19 cellular contexts compared by ENCODE assay signal in the genomic region with DNA sequence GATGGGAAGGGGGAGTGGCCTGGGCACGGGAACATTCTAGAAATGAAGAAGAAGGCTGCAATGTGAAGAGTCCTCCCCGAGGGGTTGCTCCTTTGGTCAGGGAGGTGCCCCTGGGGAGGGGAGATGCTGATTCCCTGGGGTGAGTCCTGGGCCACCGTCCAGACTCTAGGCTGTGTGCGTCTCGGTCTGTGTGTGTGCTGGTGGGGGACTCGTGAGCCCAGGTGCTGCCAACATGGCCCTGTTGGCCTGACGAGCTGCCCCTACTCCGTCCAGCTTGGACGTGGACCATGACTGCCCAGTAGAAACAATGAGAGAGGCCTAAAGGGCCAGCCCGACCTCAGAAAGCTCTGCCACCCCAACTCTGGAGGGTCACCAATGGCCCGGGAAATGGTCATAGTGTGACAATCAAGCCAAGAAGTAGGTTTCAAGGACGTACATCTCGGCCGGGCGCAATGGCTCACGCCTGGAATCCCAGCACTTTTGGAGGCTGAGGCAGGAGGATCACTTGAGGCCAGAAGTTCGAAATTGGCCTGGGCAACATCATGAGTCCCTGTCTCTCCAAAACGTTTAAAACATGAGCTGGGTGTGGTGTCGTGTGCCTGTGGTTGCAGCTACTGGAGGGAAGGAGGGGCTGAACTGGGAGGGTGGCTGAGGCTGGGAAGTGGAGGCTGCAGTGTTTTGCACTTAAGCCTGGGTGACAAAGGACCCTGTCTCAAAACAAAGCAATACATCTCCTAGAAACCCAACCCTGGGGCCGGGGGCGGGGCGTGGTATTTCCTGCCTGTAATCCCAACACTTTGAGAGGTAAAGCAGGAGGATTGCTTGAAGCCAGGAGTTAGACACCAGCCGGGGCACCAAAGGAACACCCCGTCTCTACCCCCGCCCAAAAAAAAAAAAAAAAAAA. TPM values are rescaled to one million over a fixed set of nuclear protein-coding genes. Genes with fewer than 3 reads are reported as not detected.
DNase-seq lines count a peak whose midpoint lies in the region; ATAC-seq and TF ChIP-seq lines count a peak whose summit lies in the region.
"Had no signal": no experiment of that assay in that cellular context is flagged by ENCODE, and none has a peak within 500 bp of the region (broad histone marks: within the 10 kb centered on the region; RNA-seq: fewer than 3 reads in every experiment).

No MANE protein-coding gene starts in this region.

- no peak for TF ChIP-seq CTCF in glutamatergic neuron (IDR thresholded peaks at IDR 0.05; ENCODE audit: partially characterized antibody, unreplicated experiment)

- H3K27me3 Mint-ChIP-seq in glutamatergic neuron (ENCODE audit: unreplicated experiment) = peaks cover 5% of the 10 kb centered on the region

- no peaks in the 10 kb centered on the region for H3K36me3 ChIP-seq in HAP-1 (replicated peaks)

- H3K9me3 ChIP-seq in HAP-1 = no peaks in the 10 kb centered on the region

- no peak overlapping the region for H3K4me3 Mint-ChIP-seq in glutamatergic neuron (ENCODE audit: unreplicated experiment)
- H3K4me3 Mint-ChIP-seq: CD8-positive, alpha-beta memory T cell; T-helper 17 cell had no signal

- H3K27me3 ChIP-seq in HAP-1 (ENCODE audit: low read depth) = peaks cover 18% of the 10 kb centered on the region

- in situ Hi-C loops in HAP-1 (cut with MboI; ENCODE audit: low sequenced_read_pairs) (no loop called here), ACHN (cut with HindIII; ENCODE audit: low pct_ligation_motif_present, low pct_unique_long_range_greater_than_20kb, low sequenced_read_pairs) (no loop called here)

- H3K27ac Mint-ChIP-seq in glutamatergic neuron (ENCODE audit: unreplicated experiment) = no peak overlapping the region
- H3K27ac Mint-ChIP-seq: CD8-positive, alpha-beta memory T cell; T-helper 17 cell had no signal

- H3K9me3 Mint-ChIP-seq in glutamatergic neuron (ENCODE audit: unreplicated experiment) = peaks cover 5% of the 10 kb centered on the region

- DNase-seq in NCI-H748 (lab: John Stamatoyannopoulos, UW; ENCODE audit: unreplicated experiment) (peak; percentile 25), NCI-H748 treated with DMSO at 0.1 percent for 48 hours (lab: John Stamatoyannopoulos, UW) (no peak), HAP-1 (ENCODE audit: low spot score in 2 of 2) (peak; percentile 36 to 76), SW480 (ENCODE audit: low spot score) (peak; percentile 53), glutamatergic neuron (peak; percentile 14), ACHN (no peak)
- DNase-seq: 8988T; CD8-positive, alpha-beta memory T cell; KBM-7; NCI-H1105; NCI-H1694; NCI-H2081 treated with DMSO at 0.1 percent for 48 hours; NCI-H2227 treated with DMSO at 0.1 percent for 48 hours; NCI-H526; PC-3; RPMI8226 had no signal

- H3K4me1 ChIP-seq in HAP-1 = peaks cover 2% of the 10 kb centered on the region

- H3K4me1 Mint-ChIP-seq in glutamatergic neuron (ENCODE audit: low read depth, unreplicated experiment) = peaks cover 3% of the 10 kb centered on the region
- H3K4me1 Mint-ChIP-seq: CD8-positive, alpha-beta memory T cell; T-helper 17 cell had no signal

- no peak overlapping the region for H3K4me3 ChIP-seq in HAP-1

- no peaks in the 10 kb centered on the region for H3K36me3 Mint-ChIP-seq in glutamatergic neuron (ENCODE audit: unreplicated experiment)
- H3K36me3 Mint-ChIP-seq: CD8-positive, alpha-beta memory T cell had no signal

- ATAC-seq in GM21381 (IDR thresholded peaks at IDR 0.05; ENCODE audit: unreplicated experiment) (no peak), GM18498 (IDR thresholded peaks at IDR 0.05; ENCODE audit: unreplicated experiment) (no peak)
- ATAC-seq: PC-3, T-helper 17 cell had no signal

RNA-seq across cellular contexts. Expression of gene LHX3, which starts 17.0 kb away (rescaled TPM):
- total RNA-seq in glutamatergic neuron (ENCODE audit: unreplicated experiment) = 0.81 TPM
- total RNA-seq: CD8-positive, alpha-beta memory T cell; PC-3 had no signal

RNA-seq across cellular contexts. Expression of gene QSOX2, which starts 57.7 kb away (rescaled TPM):
- total RNA-seq in glutamatergic neuron (ENCODE audit: unreplicated experiment) = 21.2 TPM

Comparison
In these comparisons a context has a peak if more than half of its experiments do, and no peak if none do; other contexts are left out.
1. DNase-seq: peak in NCI-H748 (single experiment), HAP-1 (2 of 2), SW480 (single experiment) and glutamatergic neuron (single experiment); none in NCI-H748 treated with DMSO at 0.1 percent for 48 hours (single experiment) and ACHN (single experiment).